18 cellular contexts compared by ENCODE assay signal in genomic region chrX:46819136-46819535, GRCh38. TPM values are rescaled to one million over a fixed set of nuclear protein-coding genes. Genes with fewer than 3 reads are reported as not detected.
DNase-seq lines count a peak whose midpoint lies in the region; ATAC-seq and TF ChIP-seq lines count a peak whose summit lies in the region.
"Had no signal": no experiment of that assay in that cellular context is flagged by ENCODE, and none has a peak within 500 bp of the region (broad histone marks: within the 10 kb centered on the region; RNA-seq: fewer than 3 reads in every experiment).

No MANE protein-coding gene starts in this region.

- H3K14ac ChIP-seq in mesenchymal stem cell (ENCODE audit: low read length in 2 of 2): no peak overlapping the region

- H2AK5ac ChIP-seq in mesenchymal stem cell (ENCODE audit: low read length, severe bottlenecking): no peak overlapping the region

- no peak overlapping the region for H4K91ac ChIP-seq in mesenchymal stem cell (ENCODE audit: low read length)

- 97% methylated on average over 4 of the region's 5 CpGs for WGBS in mesenchymal stem cell

- H2AFZ ChIP-seq in mesenchymal stem cell (ENCODE audit: low read depth, low read length): no peak overlapping the region
- H2AFZ ChIP-seq: PC-9 had no signal

- ATAC-seq in HG03196 (IDR thresholded peaks at IDR 0.05; ENCODE audit: unreplicated experiment): no peak

- no peak overlapping the region for H3K4me2 ChIP-seq in mesenchymal stem cell (ENCODE audit: low read length, poor library complexity, severe bottlenecking)
- H3K4me2 ChIP-seq: BLaER1, PC-9, SK-N-SH had no signal

- no peak overlapping the region for H3K18ac ChIP-seq in mesenchymal stem cell (ENCODE audit: low read depth in 1 of 2, low read length in 2 of 2)

- TF ChIP-seq CTCF in chondrocyte (IDR thresholded peaks at IDR 0.05): no peak
- no peak for TF ChIP-seq CTCF in right atrium auricular region (IDR thresholded peaks at IDR 0.05)

- no peak overlapping the region for H4K8ac ChIP-seq in mesenchymal stem cell (ENCODE audit: low read length)

- no peak overlapping the region for H3K4ac ChIP-seq in mesenchymal stem cell (ENCODE audit: low read depth in 1 of 2, low read length in 2 of 2)

- no peak overlapping the region for H3K4me3 Mint-ChIP-seq in chondrocyte (ENCODE audit: unreplicated experiment)
- H3K4me3 Mint-ChIP-seq: CD8-positive, alpha-beta memory T cell had no signal

- H3K4me1 ChIP-seq in mesenchymal stem cell (ENCODE audit: control insufficient read depth, insufficient read depth, low read depth, low read length) (peaks cover 5% of the 10 kb centered on the region), right atrium auricular region (no peaks in the 10 kb centered on the region)
- H3K4me1 ChIP-seq: BLaER1 had no signal

- no peak overlapping the region for H2BK15ac ChIP-seq in mesenchymal stem cell (ENCODE audit: low read depth, poor library complexity, severe bottlenecking)

- peak overlapping the region; percentile 92 for H3K27ac Mint-ChIP-seq in chondrocyte (ENCODE audit: unreplicated experiment)
- H3K27ac Mint-ChIP-seq: CD8-positive, alpha-beta memory T cell had no signal

- H3K27ac ChIP-seq in mesenchymal stem cell (ENCODE audit: low read length, poor library complexity, severe bottlenecking): peak overlapping the region; percentile 49
- no peak overlapping the region for H3K27ac ChIP-seq in right atrium auricular region
- H3K27ac ChIP-seq: 22Rv1, BLaER1, PC-9 had no signal

- no peaks in the 10 kb centered on the region for H3K27me3 Mint-ChIP-seq in chondrocyte (ENCODE audit: low read depth)

- H3K36me3 Mint-ChIP-seq in chondrocyte (ENCODE audit: low read depth): peaks cover 2% of the 10 kb centered on the region

- H2BK12ac ChIP-seq in mesenchymal stem cell (ENCODE audit: low read length in 2 of 2): no peak overlapping the region

- H3K79me1 ChIP-seq in mesenchymal stem cell (replicated peaks; ENCODE audit: low read length, poor library complexity, severe bottlenecking): no peaks in the 10 kb centered on the region

- DNase-seq in DMS 273 (lab: John Stamatoyannopoulos, UW; ENCODE audit: unreplicated experiment) (peak; percentile 62), DMS 273 treated with DMSO at 0.1 percent for 48 hours (lab: John Stamatoyannopoulos, UW) (no peak), chondrocyte (ENCODE audit: low spot score) (no peak), mesenchymal stem cell (no peak), NCI-H526 treated with DMSO at 0.1 percent for 48 hours (lab: John Stamatoyannopoulos, UW) (no peak), SW 1271 (lab: John Stamatoyannopoulos, UW) (no peak), right atrium auricular region (ENCODE audit: low spot score) (no peak)
- DNase-seq: CD8-positive, alpha-beta memory T cell; DMS153; H7; Kasumi-1; NCI-H146; NCI-H345; PC-9; SK-N-SH had no signal

- peaks cover 15% of the 10 kb centered on the region for H3K4me1 Mint-ChIP-seq in chondrocyte (ENCODE audit: low read depth)
- H3K4me1 Mint-ChIP-seq: CD8-positive, alpha-beta memory T cell had no signal

- H3K9ac ChIP-seq in mesenchymal stem cell (ENCODE audit: low read length): no peak overlapping the region
- H3K9ac ChIP-seq: BLaER1, SK-N-SH had no signal

- H3K23ac ChIP-seq in mesenchymal stem cell (ENCODE audit: low read length in 2 of 2): no peak overlapping the region

- H3K4me3 ChIP-seq in mesenchymal stem cell (ENCODE audit: insufficient read depth in 1 of 2, low read depth in 1 of 2, low read length in 2 of 2): no peak overlapping the region
- no peak overlapping the region for H3K4me3 ChIP-seq in right atrium auricular region
- H3K4me3 ChIP-seq: BLaER1, PC-9 had no signal

- H3K9me3 Mint-ChIP-seq in chondrocyte (ENCODE audit: low read depth): peaks cover 27% of the 10 kb centered on the region

- H3K27me3 ChIP-seq in mesenchymal stem cell (ENCODE audit: control insufficient read depth in 1 of 2, insufficient read depth in 1 of 2, low read length in 2 of 2) (peaks cover 0 to 43% of the 10 kb centered on the region in 2 experiments), right atrium auricular region (no peaks in the 10 kb centered on the region)
- H3K27me3 ChIP-seq: BLaER1 had no signal

- H3K9me3 ChIP-seq in mesenchymal stem cell (ENCODE audit: control insufficient read depth, low read length) (no peaks in the 10 kb centered on the region), right atrium auricular region (peaks cover 7 to 11% of the 10 kb centered on the region in 2 donors)
- H3K9me3 ChIP-seq: SK-N-SH had no signal

- no peak overlapping the region for H2BK5ac ChIP-seq in mesenchymal stem cell (ENCODE audit: low read depth, low read length, poor library complexity, severe bottlenecking)

- H3K36me3 ChIP-seq in mesenchymal stem cell (ENCODE audit: control insufficient read depth in 1 of 2, insufficient read depth in 2 of 2, low read depth in 1 of 2, low read length in 2 of 2) (no peaks in the 10 kb centered on the region), right atrium auricular region (no peaks in the 10 kb centered on the region)
- H3K36me3 ChIP-seq: BLaER1 had no signal

- H2BK120ac ChIP-seq in mesenchymal stem cell (ENCODE audit: low read depth, low read length): no peak overlapping the region

RNA-seq across cellular contexts. Expression of gene RP2, which starts 17.7 kb away (rescaled TPM):
- 18.4 to 18.8 TPM (median 18.6 TPM) in 3 replicates for total RNA-seq in chondrocyte
- polyA plus RNA-seq in mesenchymal stem cell (2013, experiment 1 of 2): 9.7 TPM
- 10.4 TPM for polyA plus RNA-seq in mesenchymal stem cell (2013, experiment 2 of 2)
- 1 to 10 TPM; 3.9 to 5.0 TPM for total RNA-seq in right atrium auricular region
